ENCODE assay signal across 8 cellular contexts in genomic region chrX:7926914-7927258, GRCh38. TPM values are rescaled to one million over a fixed set of nuclear protein-coding genes. Genes with fewer than 3 reads are reported as not detected.
DNase-seq lines count a peak whose midpoint lies in the region; ATAC-seq and TF ChIP-seq lines count a peak whose summit lies in the region.

No MANE protein-coding gene starts in this region.

- no peak for DNase-seq in CD8-positive, alpha-beta T cell
- DNase-seq in breast epithelium (ENCODE audit: low spot score in 2 of 2), result peak in 1 of 2 donors; percentile 44
- no peak for DNase-seq in mesothelial cell of epicardium (ENCODE audit: low spot score in 2 of 2, unreplicated experiment in 2 of 2)
- no peak for DNase-seq in activated effector memory CD4-positive, alpha-beta T cell treated with anti-CD3 and anti-CD28 coated beads, Interleukin-2, amount 50 U/mL, for 16 hours
- DNase-seq in T-helper 9 cell, result no peak
- DNase-seq in stimulated activated CD4-positive, alpha-beta T cell treated with anti-CD3 and anti-CD28 coated beads, Interleukin-4, amount 100 ng/mL, for 24 hours, result no peak

- H3K9me3 ChIP-seq in CD8-positive, alpha-beta T cell (ENCODE audit: low read length), result no peaks in the 10 kb centered on the region
- H3K9me3 ChIP-seq in breast epithelium, result no peaks in the 10 kb centered on the region

- H3K4me3 ChIP-seq in CD8-positive, alpha-beta T cell (ENCODE audit: low read depth, low read length), result peak overlapping the region; percentile 85
- peak overlapping the region; percentile 54 to 70 (median 69) for H3K4me3 ChIP-seq in breast epithelium

- peak overlapping the region; percentile 90 for H3K4me3 Mint-ChIP-seq in CD8-positive, alpha-beta T cell
- H3K4me3 Mint-ChIP-seq in mesothelial cell of epicardium, result peak overlapping the region; percentile 87

- H3K36me3 Mint-ChIP-seq in CD8-positive, alpha-beta T cell, result peaks cover 12% of the 10 kb centered on the region
- H3K36me3 Mint-ChIP-seq in mesothelial cell of epicardium, result no peaks in the 10 kb centered on the region

- H3K36me3 ChIP-seq in CD8-positive, alpha-beta T cell (ENCODE audit: insufficient read depth, low read length), result no peaks in the 10 kb centered on the region
- no peaks in the 10 kb centered on the region for H3K36me3 ChIP-seq in breast epithelium

- intact Hi-C loops in CD8-positive, alpha-beta T cell (cut with DNase I, micrococcal nuclease), result loop anchor here (5.0 kb wide), 3 partner anchors 780 to 1905 kb away; partner anchors contain the start of genes PUDP (in 2 of the 2) and STS (in 2 of the 2)
- intact Hi-C loops in breast epithelium (cut with DNase I; ENCODE audit: low total_unique reads), result no loop called here

- POLR2A ChIA-PET in CD8-positive, alpha-beta T cell (lab: Charles Lee), result no interaction called here

- H3K27ac ChIP-seq in CD8-positive, alpha-beta T cell (ENCODE audit: low read depth, low read length), result peak overlapping the region; percentile 91
- H3K27ac ChIP-seq in breast epithelium, result peak overlapping the region; percentile 78 to 88

- CTCF ChIA-PET in CD8-positive, alpha-beta T cell (lab: Charles Lee), result no interaction called here

- H3K27ac Mint-ChIP-seq in CD8-positive, alpha-beta T cell, result peak overlapping the region; percentile 64
- H3K27ac Mint-ChIP-seq in mesothelial cell of epicardium, result peak overlapping the region; percentile 98

- H3K4me1 Mint-ChIP-seq in CD8-positive, alpha-beta T cell (ENCODE audit: low read depth), result peaks cover 17% of the 10 kb centered on the region
- H3K4me1 Mint-ChIP-seq in mesothelial cell of epicardium, result peaks cover 11% of the 10 kb centered on the region

- TF ChIP-seq POLR2A in breast epithelium (IDR thresholded peaks at IDR 0.05), result no peak

- no peaks in the 10 kb centered on the region for H3K9me3 Mint-ChIP-seq in CD8-positive, alpha-beta T cell
- no peaks in the 10 kb centered on the region for H3K9me3 Mint-ChIP-seq in mesothelial cell of epicardium

- peak; percentile 2 for ATAC-seq in CD8-positive, alpha-beta T cell
- ATAC-seq in HG03045 (IDR thresholded peaks at IDR 0.05; ENCODE audit: unreplicated experiment), result peak; percentile 52
- no peak for ATAC-seq in GM21529 (IDR thresholded peaks at IDR 0.05; ENCODE audit: unreplicated experiment)

- TF ChIP-seq CTCF in CD8-positive, alpha-beta T cell (IDR thresholded peaks at IDR 0.05), result no peak
- TF ChIP-seq CTCF in breast epithelium (IDR thresholded peaks at IDR 0.05) (no peak), mesothelial cell of epicardium (IDR thresholded peaks at IDR 0.05; ENCODE audit: unreplicated experiment) (no peak)

- H3K27me3 ChIP-seq in CD8-positive, alpha-beta T cell (ENCODE audit: insufficient read depth, low read length), result no peaks in the 10 kb centered on the region
- H3K27me3 ChIP-seq in breast epithelium, result no peaks in the 10 kb centered on the region

- H3K4me1 ChIP-seq in CD8-positive, alpha-beta T cell (ENCODE audit: insufficient read depth, low read length), result peaks cover 8% of the 10 kb centered on the region
- H3K4me1 ChIP-seq in breast epithelium, result no peaks in the 10 kb centered on the region

- H3K27me3 Mint-ChIP-seq in CD8-positive, alpha-beta T cell (ENCODE audit: low read depth), result no peaks in the 10 kb centered on the region
- peaks cover 9% of the 10 kb centered on the region for H3K27me3 Mint-ChIP-seq in mesothelial cell of epicardium (ENCODE audit: low read depth)

RNA-seq across cellular contexts. Expression of gene PNPLA4, which starts 0.3 kb away (rescaled TPM):
- total RNA-seq in CD8-positive, alpha-beta T cell, result 1 to 10 TPM; 1.0 to 1.9 TPM
- total RNA-seq in breast epithelium (10 to 100 TPM in 2 of 3 donors, 1 to 10 TPM in 1; 9.5 to 22.4 (median 16.8) TPM), mesothelial cell of epicardium (16.5 to 20.2 TPM (median 17.0 TPM) in 3 replicates)
